ENCODE assay signal across 23 cellular contexts in the genomic region with DNA sequence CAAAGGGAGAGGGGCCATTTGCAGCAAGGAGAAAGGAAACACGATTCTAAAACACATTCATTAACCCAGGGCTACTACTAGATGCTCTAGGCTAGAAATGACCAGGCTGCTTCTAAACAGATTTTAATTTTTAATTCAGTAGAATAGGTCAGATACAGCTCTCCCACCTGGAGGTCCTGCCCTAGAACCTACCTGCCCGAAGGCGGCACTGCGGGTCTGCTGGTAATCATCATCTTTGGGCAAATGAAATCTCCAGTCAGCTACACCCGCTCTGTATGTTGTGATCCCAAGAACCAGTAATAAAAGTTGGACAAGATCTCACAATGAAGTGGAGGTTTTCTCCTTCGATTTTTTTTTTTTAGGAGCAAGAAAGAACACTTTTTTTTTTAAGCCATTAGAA.
A peak's percentile ranks its signal among the peaks of the same experiment; 100 is the strongest.
DNase-seq lines count a peak whose midpoint lies in the region; ATAC-seq, FAIRE-seq and TF ChIP-seq lines count a peak whose summit lies in the region.
"Had no signal": no experiment of that assay in that cellular context is flagged by ENCODE, and none has a peak within 500 bp of the region (broad histone marks: within the 10 kb centered on the region; RNA-seq: fewer than 3 reads in every experiment).

No MANE protein-coding gene starts in this region.

- H3K4me2 ChIP-seq in GM12878 (ENCODE audit: control insufficient read depth, insufficient read depth), result no peak overlapping the region
- H3K4me2 ChIP-seq in neuronal stem cell (ENCODE audit: insufficient read depth, low read length, poor library complexity, severe bottlenecking), result no peak overlapping the region

- SMC1A ChIA-PET in GM12878 (lab: Charles Lee; ENCODE audit: uncharacterized antibody, unreplicated experiment), result interaction anchor here (0.7 to 1.2 kb wide), 4 partner anchors 10 to 359 kb away, joined by 3 read pairs; no protein-coding TSS in a partner anchor

- CTCF ChIA-PET in GM12878 (lab: Yijun Ruan, JAX), result interaction anchor here (0.6 to 1.0 kb wide), 2 partner anchors 12 to 184 kb away, joined by 3 read pairs; no protein-coding TSS in a partner anchor

- no peak for TF ChIP-seq EP300 in GM12878 (IDR thresholded peaks at IDR 0.05; ENCODE audit: borderline replicate concordance in 1 of 2, control insufficient read depth in 1 of 2, low read depth in 2 of 2, low read length in 2 of 2)

- no peaks in the 10 kb centered on the region for H3K36me3 ChIP-seq in GM12878 (ENCODE audit: control insufficient read depth in 2 of 2, insufficient read depth in 2 of 2, low read length in 1 of 2)
- no peaks in the 10 kb centered on the region for H3K36me3 ChIP-seq in neuronal stem cell (replicated peaks in 1 of 2; ENCODE audit: control insufficient read depth in 2 of 2, insufficient read depth in 2 of 2, low read length in 2 of 2)

- peak overlapping the region; percentile 12 for H3K4me3 Mint-ChIP-seq in glutamatergic neuron (ENCODE audit: unreplicated experiment)
- H3K4me3 Mint-ChIP-seq: B cell, CD14-positive monocyte had no signal

- H2BK12ac ChIP-seq in neuronal stem cell (ENCODE audit: low read length), result no peak overlapping the region

- no peak overlapping the region for H2AK5ac ChIP-seq in neuronal stem cell (ENCODE audit: low read depth, low read length)

- RAD21 ChIA-PET in GM12878 (lab: Charles Lee; ENCODE audit: unreplicated experiment), result no interaction called here

- H3K27me3 Mint-ChIP-seq in glutamatergic neuron (ENCODE audit: unreplicated experiment), result peaks cover 2% of the 10 kb centered on the region

- POLR2A ChIA-PET in GM12878 (lab: Charles Lee), result no interaction called here

- no peak overlapping the region for H2BK15ac ChIP-seq in neuronal stem cell (ENCODE audit: low read length)

- H3K9ac ChIP-seq in GM12878 (ENCODE audit: control insufficient read depth, insufficient read depth, low read length), result no peak overlapping the region
- H3K9ac ChIP-seq in neuronal stem cell (ENCODE audit: low read depth, low read length, poor library complexity), result no peak overlapping the region

- H3K14ac ChIP-seq in neuronal stem cell (ENCODE audit: low read length), result no peak overlapping the region

- no peak overlapping the region for H3K4me3 ChIP-seq in GM12878
- H3K4me3 ChIP-seq in neuronal stem cell (ENCODE audit: low read length in 2 of 2), result no peak overlapping the region

- no peak overlapping the region for H3K18ac ChIP-seq in neuronal stem cell (ENCODE audit: low read length)

- no peak overlapping the region for H2BK5ac ChIP-seq in neuronal stem cell (ENCODE audit: low read length)

- H3K27ac Mint-ChIP-seq in glutamatergic neuron (ENCODE audit: unreplicated experiment), result no peak overlapping the region
- H3K27ac Mint-ChIP-seq: B cell, CD14-positive monocyte had no signal

- no peak overlapping the region for H4K8ac ChIP-seq in neuronal stem cell (ENCODE audit: low read depth, low read length)

- H3K4me1 Mint-ChIP-seq in glutamatergic neuron (ENCODE audit: low read depth, unreplicated experiment), result peaks cover 13% of the 10 kb centered on the region
- H3K4me1 Mint-ChIP-seq: B cell, CD14-positive monocyte had no signal

- TF ChIP-seq POLR2A in GM12878 (IDR thresholded peaks at IDR 0.05; ENCODE audit: low read depth, low read length), result no peak

- TF ChIP-seq CTCF in GM12878 (IDR thresholded peaks at IDR 0.05 in 2 of 3, conservative IDR thresholded peaks at IDR 0.05 in 1 of 3; ENCODE audit: control insufficient read depth in 2 of 3, extremely low read depth in 1 of 3, insufficient read depth in 1 of 3, low read depth in 3 of 3, low read length in 3 of 3) (no peak; a peak in 1 of 6 replicates), glutamatergic neuron (IDR thresholded peaks at IDR 0.05; ENCODE audit: partially characterized antibody, unreplicated experiment) (no peak)

- no peaks in the 10 kb centered on the region for H3K36me3 Mint-ChIP-seq in glutamatergic neuron (ENCODE audit: unreplicated experiment)
- H3K36me3 Mint-ChIP-seq: CD14-positive monocyte had no signal

- peak; percentile 72 for DNase-seq in DMS79 treated with DMSO at 0.1 percent for 48 hours (lab: John Stamatoyannopoulos, UW)
- no peak for DNase-seq in DMS79 (lab: John Stamatoyannopoulos, UW)
- no peak for DNase-seq in GM12878 (ENCODE audit: low read depth, low spot score)
- DNase-seq in glutamatergic neuron, result no peak
- DNase-seq in retina, result peak; percentile 17
- no peak for DNase-seq in activated CD4-positive, alpha-beta T cell treated with anti-CD3 and anti-CD28 coated beads for 4 hours
- DNase-seq in SIG-M5 (lab: John Stamatoyannopoulos, UW), result no peak
- DNase-seq in neuronal stem cell (ENCODE audit: low spot score), result no peak
- DNase-seq: Calu3, DMS153, Karpas-422, NCI-H1092, NCI-H1417 treated with DMSO at 0.1 percent for 48 hours, NCI-H2081, NCI-H2171 treated with DMSO at 0.1 percent for 48 hours, NCI-H446, NCI-H524 treated with DMSO at 0.1 percent for 48 hours, NCI-H774, Right ventricle myocardium superior, RPMI8226 had no signal

- H3K9me3 Mint-ChIP-seq in glutamatergic neuron (ENCODE audit: unreplicated experiment), result peaks cover 3% of the 10 kb centered on the region

- in situ Hi-C loops in GM12878 (cut with MboI), result no loop called here

- ATAC-seq in GM12878, result no peak

- FAIRE-seq in GM12878 (lab: Jason Lieb, UNC), result no peak

- H2BK120ac ChIP-seq in neuronal stem cell (ENCODE audit: low read depth, low read length), result no peak overlapping the region

- intact Hi-C loops in GM12878 (cut with micrococcal nuclease; ENCODE audit: unreplicated experiment), result no loop called here

- H4K91ac ChIP-seq in neuronal stem cell (ENCODE audit: low read depth, low read length, poor library complexity), result no peak overlapping the region

- H3K79me1 ChIP-seq in neuronal stem cell (ENCODE audit: low read depth, low read length), result no peaks in the 10 kb centered on the region

- no peaks in the 10 kb centered on the region for H4K20me1 ChIP-seq in GM12878 (ENCODE audit: control insufficient read depth, insufficient read depth)

- H3K27me3 ChIP-seq in GM12878 (replicated peaks in 1 of 2; ENCODE audit: control insufficient read depth in 2 of 2, insufficient read depth in 2 of 2, low read length in 1 of 2) (no peaks in the 10 kb centered on the region), neuronal stem cell (ENCODE audit: control insufficient read depth in 3 of 3, insufficient read depth in 3 of 3, low read depth in 1 of 3, low read length in 3 of 3) (no peaks in the 10 kb centered on the region)

- H3K4me1 ChIP-seq in GM12878 (ENCODE audit: control insufficient read depth, insufficient read depth, low read length) (no peaks in the 10 kb centered on the region), neuronal stem cell (ENCODE audit: control insufficient read depth in 2 of 2, insufficient read depth in 1 of 2, low read depth in 1 of 2, low read length in 2 of 2) (peaks cover 1 to 6% of the 10 kb centered on the region in 2 donors)

- no peaks in the 10 kb centered on the region for H3K9me3 ChIP-seq in GM12878 (replicated peaks; ENCODE audit: control insufficient read depth, insufficient read depth, low read length)
- H3K9me3 ChIP-seq in neuronal stem cell (replicated peaks in 1 of 2; ENCODE audit: control insufficient read depth in 2 of 2, insufficient read depth in 1 of 2, low read depth in 1 of 2, low read length in 2 of 2), result no peaks in the 10 kb centered on the region

- 48% methylated on average over 6 of the region's 6 CpGs for WGBS in GM12878 (ENCODE audit: insufficient coverage, insufficient replicate concordance, low lambda C conversion rate, missing lambda C conversion rate)
- WGBS in neuronal stem cell (ENCODE audit: extremely low coverage in 2 of 2, insufficient read length in 2 of 2, insufficient replicate concordance in 1 of 2), 2 donors, result no CpG with 5 or more reads among the region's 6 CpGs

- no peak overlapping the region for H3K23ac ChIP-seq in neuronal stem cell (ENCODE audit: low read depth, low read length, poor library complexity)

- H3K4ac ChIP-seq in neuronal stem cell (ENCODE audit: low read length), result no peak overlapping the region

- no peak overlapping the region for H3K27ac ChIP-seq in GM12878 (ENCODE audit: control insufficient read depth, insufficient read depth)
- H3K27ac ChIP-seq in neuronal stem cell (replicated peaks; ENCODE audit: low read length), result no peak overlapping the region
- H3K27ac ChIP-seq: 22Rv1 had no signal

- TF ChIP-seq RAD21 in GM12878 (IDR thresholded peaks at IDR 0.05; ENCODE audit: insufficient read depth, low read depth, low read length), result 0 out of 2 replicates have a peak, but pooled peaks have one; percentile 8

- H3K79me2 ChIP-seq in GM12878 (ENCODE audit: control insufficient read depth, insufficient read depth, low read length), result no peaks in the 10 kb centered on the region

- no peak overlapping the region for H2AFZ ChIP-seq in GM12878 (ENCODE audit: control insufficient read depth, low read depth, low read length)
- no peak overlapping the region for H2AFZ ChIP-seq in neuronal stem cell (ENCODE audit: low read length)

- BruUV-seq in GM12878 (replicated peaks; lab: Mats Ljungman, UMichigan), result no TSS peak

TF ChIP-seq in GM12878, 131 proteins besides CTCF, POLR2A, EP300 and RAD21 (continues in another document):
- TF ChIP-seq BACH1 (IDR thresholded peaks at IDR 0.05; ENCODE audit: borderline replicate concordance) (no peak), LARP7 (IDR thresholded peaks at IDR 0.05) (no peak), STAT1 (conservative IDR thresholded peaks at IDR 0.05) (no peak), CREB1 (IDR thresholded peaks at IDR 0.05; ENCODE audit: low read depth) (no peak), MXI1 (IDR thresholded peaks at IDR 0.05; ENCODE audit: low read depth, low read length) (no peak), RBBP5 (conservative IDR thresholded peaks at IDR 0.05) (no peak), IKZF2 (IDR thresholded peaks at IDR 0.05) (no peak)
- TF ChIP-seq, protein P1, sequence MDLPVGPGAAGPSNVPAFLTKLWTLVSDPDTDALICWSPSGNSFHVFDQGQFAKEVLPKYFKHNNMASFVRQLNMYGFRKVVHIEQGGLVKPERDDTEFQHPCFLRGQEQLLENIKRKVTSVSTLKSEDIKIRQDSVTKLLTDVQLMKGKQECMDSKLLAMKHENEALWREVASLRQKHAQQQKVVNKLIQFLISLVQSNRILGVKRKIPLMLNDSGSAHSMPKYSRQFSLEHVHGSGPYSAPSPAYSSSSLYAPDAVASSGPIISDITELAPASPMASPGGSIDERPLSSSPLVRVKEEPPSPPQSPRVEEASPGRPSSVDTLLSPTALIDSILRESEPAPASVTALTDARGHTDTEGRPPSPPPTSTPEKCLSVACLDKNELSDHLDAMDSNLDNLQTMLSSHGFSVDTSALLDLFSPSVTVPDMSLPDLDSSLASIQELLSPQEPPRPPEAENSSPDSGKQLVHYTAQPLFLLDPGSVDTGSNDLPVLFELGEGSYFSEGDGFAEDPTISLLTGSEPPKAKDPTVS (IDR thresholded peaks at IDR 0.05; ENCODE audit: low read depth, low read length), result no peak

Comparison
In these comparisons a context has a peak if more than half of its experiments do, and no peak if none do; other contexts are left out.
1. DNase-seq: peak in DMS79 treated with DMSO at 0.1 percent for 48 hours (single experiment) and retina (single experiment); none in DMS79 (single experiment), GM12878 (single experiment), glutamatergic neuron (single experiment), activated CD4-positive, alpha-beta T cell treated with anti-CD3 and anti-CD28 coated beads for 4 hours (0 of 2), SIG-M5 (single experiment) and neuronal stem cell (single experiment).